ENCODE assay signal across 1 cellular context in genomic region chr15:67902579-67902979, GRCh38.
TF ChIP-seq lines count a peak whose summit lies in the region.

No MANE protein-coding gene starts in this region.

TF ChIP-seq in K562, 482 proteins besides CTCF, POLR2A, EP300 and RAD21 (continued from another document and continues in another):
- TF ChIP-seq ZNF318 (IDR thresholded peaks at IDR 0.05; ENCODE audit: borderline replicate concordance in 1 of 2, low read depth in 1 of 2) (no peak), ZNF57 (CRISPR knock-in tag; IDR thresholded peaks at IDR 0.05) (no peak), COPS2 (conservative IDR thresholded peaks at IDR 0.05) (no peak), STAG1 (CRISPR knock-in tag; IDR thresholded peaks at IDR 0.05; ENCODE audit: borderline replicate concordance) (no peak), C11orf30 (IDR thresholded peaks at IDR 0.05; ENCODE audit: low read depth) (peak; percentile 61; the same call in 1 of the 2 replicates), ZNF316 (IDR thresholded peaks at IDR 0.05) (peak; percentile 83), CBX3 (IDR thresholded peaks at IDR 0.05; ENCODE audit: borderline replicate concordance in 1 of 2, low read length in 2 of 2) (no peak), CHD4 (IDR thresholded peaks at IDR 0.05; ENCODE audit: insufficient read depth, insufficient replicate concordance, low read depth, low read length, poor library complexity, severe bottlenecking) (no peak), PRMT5 (CRISPR knock-in tag; IDR thresholded peaks at IDR 0.05) (no peak), FUS (optimal IDR thresholded peaks at IDR 0.05; ENCODE audit: low read depth, low read length) (no peak), PTBP1 (IDR thresholded peaks at IDR 0.05; ENCODE audit: low read depth, low read length) (no peak), CEBPB (tag; IDR thresholded peaks at IDR 0.05) (no peak), ZNF224 (CRISPR knock-in tag; IDR thresholded peaks at IDR 0.05) (no peak), CREB3 (tag; conservative IDR thresholded peaks at IDR 0.05; ENCODE audit: low read depth) (no peak), BACH1 (tag; IDR thresholded peaks at IDR 0.05) (no peak), PHB (CRISPR knock-in tag; IDR thresholded peaks at IDR 0.05) (no peak), CHAMP1 (IDR thresholded peaks at IDR 0.05) (0 out of 2 replicates have a peak, but pooled peaks have one; percentile 16), ZHX1 (conservative IDR thresholded peaks at IDR 0.05; ENCODE audit: low read length) (no peak), ZNF431 (CRISPR knock-in tag; IDR thresholded peaks at IDR 0.05) (no peak), MAFG (tag; conservative IDR thresholded peaks at IDR 0.05) (peak; percentile 66; the same call in 1 of the 2 replicates), ZNF766 (CRISPR knock-in tag; conservative IDR thresholded peaks at IDR 0.05) (0 out of 2 replicates have a peak, but pooled peaks have one; percentile 27), ZNF551 (CRISPR knock-in tag; IDR thresholded peaks at IDR 0.05) (no peak), PPARD (CRISPR knock-in tag; IDR thresholded peaks at IDR 0.05) (no peak), NFRKB (IDR thresholded peaks at IDR 0.05; ENCODE audit: low read depth) (no peak), MCM7 (IDR thresholded peaks at IDR 0.05) (no peak), MAFK (IDR thresholded peaks at IDR 0.05; ENCODE audit: low read length) (peak; percentile 41; the same call in 1 of the 2 replicates), FOS (IDR thresholded peaks at IDR 0.05; ENCODE audit: extremely low read depth, insufficient read length) (no peak), USF1 (CRISPR knock-in tag; IDR thresholded peaks at IDR 0.05) (no peak), CAMTA2 (CRISPR knock-in tag; conservative IDR thresholded peaks at IDR 0.05) (no peak), SMC3 (conservative IDR thresholded peaks at IDR 0.05; ENCODE audit: insufficient read depth, low read depth, low read length) (no peak), NFIC (IDR thresholded peaks at IDR 0.05) (no peak), MLLT1 (IDR thresholded peaks at IDR 0.05) (no peak), SP2 (IDR thresholded peaks at IDR 0.05; ENCODE audit: extremely low read depth, low read depth, low read length, poor library complexity, severe bottlenecking) (no peak), VEZF1 (CRISPR knock-in tag; IDR thresholded peaks at IDR 0.05) (no peak), SNIP1 (IDR thresholded peaks at IDR 0.05; ENCODE audit: low read depth) (no peak), NFE2L1 (tag; IDR thresholded peaks at IDR 0.05; ENCODE audit: borderline replicate concordance, low read depth) (peak; percentile 48; the same call in 1 of the 2 replicates), SMAD1 (IDR thresholded peaks at IDR 0.05; ENCODE audit: low read depth, low read length, partially characterized antibody) (no peak), NFE2 (IDR thresholded peaks at IDR 0.05; ENCODE audit: low read depth) (peak; percentile 75), BDP1 (IDR thresholded peaks at IDR 0.05; ENCODE audit: insufficient read depth, insufficient read length) (no peak), E2F1 (CRISPR knock-in tag; IDR thresholded peaks at IDR 0.05) (no peak), ZNF511 (CRISPR knock-in tag; IDR thresholded peaks at IDR 0.05) (no peak), KLF10 (CRISPR knock-in tag; IDR thresholded peaks at IDR 0.05) (no peak), ZNF197 (CRISPR knock-in tag; IDR thresholded peaks at IDR 0.05; ENCODE audit: low read depth) (no peak), TRIM24 (IDR thresholded peaks at IDR 0.05) (peak in 1 of 2 experiments; percentile 47; a peak in 1 of 4 replicates), ZNF384 (IDR thresholded peaks at IDR 0.05; ENCODE audit: low read depth, low read length) (no peak), TEAD1 (CRISPR knock-in tag; IDR thresholded peaks at IDR 0.05) (no peak), MAFF (IDR thresholded peaks at IDR 0.05; ENCODE audit: low read length) (0 out of 2 replicates have a peak, but pooled peaks have one; percentile 27), MCM2 (IDR thresholded peaks at IDR 0.05; ENCODE audit: low read depth) (no peak)
